ENCODE assay signal across 8 cellular contexts in the genomic region with DNA sequence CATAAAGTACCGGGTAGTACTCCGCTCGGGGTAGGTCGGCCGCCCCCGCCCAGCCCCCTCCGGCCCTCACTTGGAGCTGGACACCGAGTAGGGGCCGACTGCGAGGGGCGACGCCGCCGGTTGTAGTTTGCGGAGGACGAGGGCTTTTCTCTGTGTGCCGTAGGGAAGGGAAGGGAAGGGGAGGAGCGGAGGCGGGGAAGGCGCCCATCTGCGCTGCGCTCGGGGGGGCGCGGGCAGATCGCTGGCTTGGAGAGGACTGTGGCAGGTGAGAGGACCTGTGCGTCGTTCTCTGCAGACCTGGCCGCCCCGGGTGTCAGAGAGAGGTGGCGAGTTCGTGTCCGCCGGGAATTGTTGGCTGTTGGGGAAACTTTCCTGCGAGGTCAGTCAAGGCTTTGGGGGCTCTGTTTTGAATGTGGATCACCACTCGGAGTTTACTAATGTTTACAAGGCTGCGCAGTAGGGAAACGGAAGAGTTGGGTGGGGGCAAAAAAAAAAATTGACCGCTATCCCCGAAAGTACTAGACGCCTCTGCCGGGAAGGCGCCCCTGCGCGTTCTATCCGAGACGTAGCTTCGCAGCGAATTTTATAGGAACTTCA. TPM values are rescaled to one million over a fixed set of nuclear protein-coding genes. Genes with fewer than 3 reads are reported as not detected.
DNase-seq lines count a peak whose midpoint lies in the region; ATAC-seq and TF ChIP-seq lines count a peak whose summit lies in the region.

No MANE protein-coding gene starts in this region.

- peak overlapping the region; percentile 92 to 94 for H3K4me3 ChIP-seq in esophagus (ENCODE audit: low read depth in 1 of 2, low read length in 2 of 2)
- H3K4me3 ChIP-seq in subcutaneous abdominal adipose tissue (ENCODE audit: low read depth in 1 of 5, low read length in 5 of 5) = peak overlapping the region; percentile 74 to 94 (median 88)

- intact Hi-C loops in activated CD8-positive, alpha-beta T cell treated with anti-CD3 and anti-CD28 coated beads for 36 hours (cut with micrococcal nuclease) = loop anchor here (5.0 to 10.0 kb wide), 2 partner anchors 100 to 197 kb away; no protein-coding TSS in a partner anchor

- peaks cover 30% of the 10 kb centered on the region for H3K4me1 Mint-ChIP-seq in activated CD8-positive, alpha-beta T cell treated with anti-CD3 and anti-CD28 coated beads for 36 hours (ENCODE audit: low read depth)
- peaks cover 14 to 40% (median 35%) of the 10 kb centered on the region in 3 donors for H3K4me1 Mint-ChIP-seq in naive B cell

- H3K4me3 Mint-ChIP-seq in activated CD8-positive, alpha-beta T cell treated with anti-CD3 and anti-CD28 coated beads for 36 hours = peak overlapping the region; percentile 98
- H3K4me3 Mint-ChIP-seq in naive B cell = peak overlapping the region; percentile 89 to 100 (median 99)

- peak overlapping the region; percentile 97 to 100 for H3K27ac ChIP-seq in esophagus (ENCODE audit: low read depth in 2 of 2, low read length in 1 of 2)
- peak overlapping the region; percentile 90 for H3K27ac ChIP-seq in subcutaneous abdominal adipose tissue (ENCODE audit: low read depth, low read length)

- peaks cover 0 to 5% of the 10 kb centered on the region in 2 donors for H3K4me1 ChIP-seq in esophagus (ENCODE audit: control insufficient read depth in 2 of 2, insufficient read depth in 2 of 2, low read length in 1 of 2)
- H3K4me1 ChIP-seq in subcutaneous abdominal adipose tissue (ENCODE audit: control insufficient read depth in 5 of 5, insufficient read depth in 5 of 5, low read length in 5 of 5) = peaks cover 2 to 45% (median 31%) of the 10 kb centered on the region in 5 donors

- H3K27me3 ChIP-seq in esophagus (ENCODE audit: control insufficient read depth in 1 of 2, insufficient read depth in 2 of 2, low read length in 2 of 2) = no peaks in the 10 kb centered on the region
- no peaks in the 10 kb centered on the region for H3K27me3 ChIP-seq in subcutaneous abdominal adipose tissue (ENCODE audit: control insufficient read depth in 5 of 5, insufficient read depth in 4 of 5, low read length in 5 of 5)

- peaks cover 0 to 8% of the 10 kb centered on the region in 2 donors for H3K36me3 ChIP-seq in esophagus (ENCODE audit: control insufficient read depth in 2 of 2, insufficient read depth in 2 of 2, low read length in 1 of 2)
- H3K36me3 ChIP-seq in subcutaneous abdominal adipose tissue (ENCODE audit: control insufficient read depth in 5 of 5, insufficient read depth in 5 of 5, low read length in 5 of 5) = peaks cover 2 to 10% (median 8%) of the 10 kb centered on the region in 5 donors

- TF ChIP-seq CTCF in activated CD8-positive, alpha-beta T cell treated with anti-CD3 and anti-CD28 coated beads for 36 hours (IDR thresholded peaks at IDR 0.05) = no peak

- DNase-seq in NCI-H2081 (lab: John Stamatoyannopoulos, UW) (peak; percentile 59 to 76), naive B cell (no peak)
- DNase-seq in activated CD8-positive, alpha-beta T cell treated with anti-CD3 and anti-CD28 coated beads for 36 hours = peak; percentile 58

- peak overlapping the region in 4 of 5 donors; percentile 70 to 96 (median 78) for H3K9ac ChIP-seq in subcutaneous abdominal adipose tissue (ENCODE audit: low read length in 5 of 5)

- ATAC-seq in activated CD8-positive, alpha-beta T cell treated with anti-CD3 and anti-CD28 coated beads for 36 hours = no peak
- no peak for ATAC-seq in naive B cell (ENCODE audit: low read depth in 2 of 2)
- no peak for ATAC-seq in GM18520 (IDR thresholded peaks at IDR 0.05; ENCODE audit: unreplicated experiment)
- ATAC-seq in GM19328 (IDR thresholded peaks at IDR 0.05; ENCODE audit: unreplicated experiment) = no peak

- WGBS in esophagus, 2 donors = 0 to 1% methylated on average over 41 to 49 of the region's 49 CpGs

- no peaks in the 10 kb centered on the region for H3K27me3 Mint-ChIP-seq in activated CD8-positive, alpha-beta T cell treated with anti-CD3 and anti-CD28 coated beads for 36 hours
- no peaks in the 10 kb centered on the region for H3K27me3 Mint-ChIP-seq in naive B cell

- TF ChIP-seq POLR2A in GM10847 (IDR thresholded peaks at IDR 0.05; ENCODE audit: extremely low read depth, insufficient read length) = peak; percentile 100

- peaks cover 0 to 5% of the 10 kb centered on the region in 2 donors for H3K9me3 ChIP-seq in esophagus (ENCODE audit: control insufficient read depth in 2 of 2, insufficient read depth in 1 of 2, low read depth in 1 of 2, low read length in 1 of 2)
- H3K9me3 ChIP-seq in subcutaneous abdominal adipose tissue (ENCODE audit: control insufficient read depth in 5 of 5, low read length in 5 of 5) = no peaks in the 10 kb centered on the region

- POLR2A ChIA-PET in activated CD8-positive, alpha-beta T cell treated with anti-CD3 and anti-CD28 coated beads for 36 hours (lab: Charles Lee) = interaction anchor here (0.6 to 2.2 kb wide), 7 partner anchors 9 to 1718 kb away, joined by 3 to 6 read pairs (median 4); partner anchors contain the start of gene CARS2

- no peaks in the 10 kb centered on the region for H3K9me3 Mint-ChIP-seq in activated CD8-positive, alpha-beta T cell treated with anti-CD3 and anti-CD28 coated beads for 36 hours
- peaks cover 0 to 2% (median 0%) of the 10 kb centered on the region in 7 donors for H3K9me3 Mint-ChIP-seq in naive B cell

- H3K27ac Mint-ChIP-seq in activated CD8-positive, alpha-beta T cell treated with anti-CD3 and anti-CD28 coated beads for 36 hours = peak overlapping the region; percentile 96
- peak overlapping the region; percentile 96 to 100 (median 99) for H3K27ac Mint-ChIP-seq in naive B cell

- peaks cover 14% of the 10 kb centered on the region for H3K36me3 Mint-ChIP-seq in activated CD8-positive, alpha-beta T cell treated with anti-CD3 and anti-CD28 coated beads for 36 hours (ENCODE audit: low read depth)
- H3K36me3 Mint-ChIP-seq in naive B cell = peaks cover 0 to 7% of the 10 kb centered on the region in 2 donors

- CTCF ChIA-PET in activated CD8-positive, alpha-beta T cell treated with anti-CD3 and anti-CD28 coated beads for 36 hours (lab: Charles Lee) = interaction anchor here (0.6 kb wide), 1 partner anchor 201 kb away, joined by 3 read pairs; no protein-coding TSS in a partner anchor

RNA-seq across cellular contexts. Expression of gene ING1, which starts 1.4 kb away (rescaled TPM):
- 10 to 100 TPM; 22.0 to 22.2 TPM for total RNA-seq in activated CD8-positive, alpha-beta T cell treated with anti-CD3 and anti-CD28 coated beads for 36 hours
- polyA plus RNA-seq in esophagus (1 to 10 TPM; 5.1 to 8.3 TPM), naive B cell (ENCODE audit: low read depth in 6 of 6) (10 to 100 TPM; 16.8 to 29.2 (median 20.9) TPM)

RNA-seq across cellular contexts. Expression of gene CARS2, which starts 9.0 kb away (rescaled TPM):
- 10 to 100 TPM; 60.7 to 63.0 TPM for total RNA-seq in activated CD8-positive, alpha-beta T cell treated with anti-CD3 and anti-CD28 coated beads for 36 hours
- 10 to 100 TPM; 42.9 to 75.1 TPM for polyA plus RNA-seq in esophagus
- 10 to 100 TPM; 44.4 to 69.8 (median 52.9) TPM for polyA plus RNA-seq in naive B cell (ENCODE audit: low read depth in 6 of 6)
